24 cellular contexts compared by ENCODE assay signal in genomic region chr22:43633631-43634030, GRCh38.
"Had no signal": no experiment of that assay in that cellular context is flagged by ENCODE, and none has a peak within 500 bp of the region (broad histone marks: within the 10 kb centered on the region; RNA-seq: fewer than 3 reads in every experiment).

No MANE protein-coding gene starts in this region.

- ATAC-seq: effector memory CD8-positive, alpha-beta T cell; esophagus mucosa; foreskin keratinocyte; gastroesophageal sphincter; heart left ventricle; left cardiac atrium; left lung; left ventricle myocardium superior; lower lobe of right lung had no signal

- H3K27ac ChIP-seq: colonic mucosa, epithelial cell of prostate, foreskin keratinocyte, gastroesophageal sphincter, heart left ventricle, hepatocyte, left lung, lower lobe of right lung had no signal

- H3K36me3 Mint-ChIP-seq: immature natural killer cell had no signal

- H3K9me3 Mint-ChIP-seq: dendritic cell treated with granulocyte-macrophage colony-stimulating factor and Interleukin-4, amounts not matched to agents 40 ng/mL and 50 ng/mL, for 4 days; effector memory CD8-positive, alpha-beta T cell; endodermal cell had no signal

- H3K27me3 ChIP-seq: colonic mucosa, foreskin keratinocyte, gastroesophageal sphincter, heart left ventricle, hepatocyte, left lung had no signal

- H3K36me3 ChIP-seq: colonic mucosa, heart left ventricle, left lung, lower lobe of right lung had no signal

- H3K9me3 ChIP-seq: colonic mucosa, lower lobe of right lung had no signal

- H3K4me3 ChIP-seq: colonic mucosa, gastroesophageal sphincter, heart left ventricle, hepatocyte, left lung, lower lobe of right lung had no signal

- H3K4me1 ChIP-seq: colonic mucosa, foreskin keratinocyte, gastroesophageal sphincter, left lung, lower lobe of right lung had no signal

- H3K27ac Mint-ChIP-seq: dendritic cell treated with granulocyte-macrophage colony-stimulating factor and Interleukin-4, amounts not matched to agents 40 ng/mL and 50 ng/mL, for 4 days; effector memory CD8-positive, alpha-beta T cell; endodermal cell; immature natural killer cell had no signal

- H3K4me1 Mint-ChIP-seq: endodermal cell, immature natural killer cell had no signal

- DNase-seq: colonic mucosa; cortex of kidney; effector CD8-positive, alpha-beta T cell; effector memory CD8-positive, alpha-beta T cell; endodermal cell; erythroblast; foreskin keratinocyte; heart left ventricle; hypothalamus; immature natural killer cell; islet precursor cell; kidney; kidney glomerular epithelial cell; left cardiac atrium; left lung; left ventricle myocardium superior; lower lobe of right lung; mesenchymal stem cell; midbrain had no signal

- H3K27me3 Mint-ChIP-seq: dendritic cell treated with granulocyte-macrophage colony-stimulating factor and Interleukin-4, amounts not matched to agents 40 ng/mL and 50 ng/mL, for 4 days had no signal

- H3K4me3 Mint-ChIP-seq: dendritic cell treated with granulocyte-macrophage colony-stimulating factor and Interleukin-4, amounts not matched to agents 40 ng/mL and 50 ng/mL, for 4 days; effector memory CD8-positive, alpha-beta T cell; endodermal cell; immature natural killer cell had no signal
